Comparison of ENCODE assay signal across 1 cellular context in genomic region chr15:60397772-60398445, GRCh38.
A peak's percentile ranks its signal among the peaks of the same experiment; 100 is the strongest.
TF ChIP-seq lines count a peak whose summit lies in the region.

ANXA2 (minus strand) TSS chr15:60397986; CDS start chr15:60386075, 11,911 bp downstream.

TF ChIP-seq in K562, 482 proteins besides CTCF, POLR2A, EP300 and RAD21 (continued from another document and continues in another):
- TF ChIP-seq ZNF696 (CRISPR knock-in tag; conservative IDR thresholded peaks at IDR 0.05) (no peak), ZNF830 (CRISPR knock-in tag; IDR thresholded peaks at IDR 0.05) (no peak), NFYB (IDR thresholded peaks at IDR 0.05; ENCODE audit: extremely low read depth, insufficient read length) (no peak), JUN (IDR thresholded peaks at IDR 0.05; ENCODE audit: borderline replicate concordance, low read depth, low read length) (peak; percentile 81; the same call in 1 of the 2 replicates), JUN (CRISPR knock-in tag; IDR thresholded peaks at IDR 0.05; ENCODE audit: borderline replicate concordance) (no peak), GTF2F1 (IDR thresholded peaks at IDR 0.05; ENCODE audit: low read depth, low read length) (no peak), CAMTA2 (CRISPR knock-in tag; conservative IDR thresholded peaks at IDR 0.05) (no peak), CC2D1A (IDR thresholded peaks at IDR 0.05) (no peak), ZNF551 (CRISPR knock-in tag; IDR thresholded peaks at IDR 0.05) (no peak), U2AF1 (optimal IDR thresholded peaks at IDR 0.05; ENCODE audit: low read depth, low read length) (peak; percentile 45), FOXJ3 (CRISPR knock-in tag; IDR thresholded peaks at IDR 0.05) (no peak), ZNF655 (CRISPR knock-in tag; IDR thresholded peaks at IDR 0.05) (no peak), FOXO4 (CRISPR knock-in tag; IDR thresholded peaks at IDR 0.05) (no peak), ZBTB9 (CRISPR knock-in tag; IDR thresholded peaks at IDR 0.05) (no peak), TGIF2 (CRISPR knock-in tag; IDR thresholded peaks at IDR 0.05) (no peak), ZC3H4 (CRISPR knock-in tag; IDR thresholded peaks at IDR 0.05; ENCODE audit: borderline replicate concordance) (no peak), FOXP1 (CRISPR knock-in tag; IDR thresholded peaks at IDR 0.05) (no peak), ZBTB17 (CRISPR knock-in tag; IDR thresholded peaks at IDR 0.05) (no peak), BCL6 (CRISPR knock-in tag; IDR thresholded peaks at IDR 0.05) (no peak), ZNF584 (CRISPR knock-in tag; IDR thresholded peaks at IDR 0.05; ENCODE audit: low read depth) (no peak), ZNF583 (CRISPR knock-in tag; IDR thresholded peaks at IDR 0.05) (no peak), RFX7 (CRISPR knock-in tag; IDR thresholded peaks at IDR 0.05) (no peak), SIN3A (IDR thresholded peaks at IDR 0.05; ENCODE audit: borderline replicate concordance in 2 of 2, control insufficient read depth in 1 of 2, low read depth in 2 of 2, low read length in 2 of 2) (peak in 1 of 2 experiments; percentile 56; a peak in 1 of 4 replicates), FOXK1 (CRISPR knock-in tag; IDR thresholded peaks at IDR 0.05; ENCODE audit: borderline replicate concordance) (no peak), RBM15 (IDR thresholded peaks at IDR 0.05; ENCODE audit: insufficient read depth, low read length) (no peak), THRAP3 (IDR thresholded peaks at IDR 0.05; ENCODE audit: borderline replicate concordance) (no peak), STAT6 (CRISPR knock-in tag; IDR thresholded peaks at IDR 0.05) (no peak), NR2C1 (IDR thresholded peaks at IDR 0.05) (no peak), NR2C1 (tag; IDR thresholded peaks at IDR 0.05) (no peak), KDM1A (IDR thresholded peaks at IDR 0.05) (no peak), SP1 (CRISPR knock-in tag; IDR thresholded peaks at IDR 0.05) (no peak), NCOR1 (IDR thresholded peaks at IDR 0.05) (no peak), ZNF717 (CRISPR knock-in tag; IDR thresholded peaks at IDR 0.05) (no peak), ZNF76 (CRISPR knock-in tag; IDR thresholded peaks at IDR 0.05; ENCODE audit: borderline replicate concordance) (no peak), FIP1L1 (IDR thresholded peaks at IDR 0.05; ENCODE audit: low read depth, low read length, poor library complexity, severe bottlenecking) (peak; percentile 88)
- TF ChIP-seq, protein P1, sequence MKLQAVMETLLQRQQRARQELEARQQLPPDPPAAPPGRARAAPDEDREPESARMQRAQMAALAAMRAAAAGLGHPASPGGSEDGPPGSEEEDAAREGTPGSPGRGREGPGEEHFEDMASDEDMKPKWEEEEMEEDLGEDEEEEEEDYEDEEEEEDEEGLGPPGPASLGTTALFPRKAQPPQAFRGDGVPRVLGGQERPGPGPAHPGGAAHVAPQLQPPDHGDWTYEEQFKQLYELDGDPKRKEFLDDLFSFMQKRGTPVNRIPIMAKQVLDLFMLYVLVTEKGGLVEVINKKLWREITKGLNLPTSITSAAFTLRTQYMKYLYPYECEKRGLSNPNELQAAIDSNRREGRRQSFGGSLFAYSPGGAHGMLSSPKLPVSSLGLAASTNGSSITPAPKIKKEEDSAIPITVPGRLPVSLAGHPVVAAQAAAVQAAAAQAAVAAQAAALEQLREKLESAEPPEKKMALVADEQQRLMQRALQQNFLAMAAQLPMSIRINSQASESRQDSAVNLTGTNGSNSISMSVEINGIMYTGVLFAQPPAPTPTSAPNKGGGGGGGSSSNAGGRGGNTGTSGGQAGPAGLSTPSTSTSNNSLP (IDR thresholded peaks at IDR 0.05; ENCODE audit: borderline replicate concordance, low read depth, low read length) = no peak
- TF ChIP-seq, protein P2, sequence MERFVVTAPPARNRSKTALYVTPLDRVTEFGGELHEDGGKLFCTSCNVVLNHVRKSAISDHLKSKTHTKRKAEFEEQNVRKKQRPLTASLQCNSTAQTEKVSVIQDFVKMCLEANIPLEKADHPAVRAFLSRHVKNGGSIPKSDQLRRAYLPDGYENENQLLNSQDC (CRISPR knock-in tag; IDR thresholded peaks at IDR 0.05) = no peak
- TF ChIP-seq, protein P3, sequence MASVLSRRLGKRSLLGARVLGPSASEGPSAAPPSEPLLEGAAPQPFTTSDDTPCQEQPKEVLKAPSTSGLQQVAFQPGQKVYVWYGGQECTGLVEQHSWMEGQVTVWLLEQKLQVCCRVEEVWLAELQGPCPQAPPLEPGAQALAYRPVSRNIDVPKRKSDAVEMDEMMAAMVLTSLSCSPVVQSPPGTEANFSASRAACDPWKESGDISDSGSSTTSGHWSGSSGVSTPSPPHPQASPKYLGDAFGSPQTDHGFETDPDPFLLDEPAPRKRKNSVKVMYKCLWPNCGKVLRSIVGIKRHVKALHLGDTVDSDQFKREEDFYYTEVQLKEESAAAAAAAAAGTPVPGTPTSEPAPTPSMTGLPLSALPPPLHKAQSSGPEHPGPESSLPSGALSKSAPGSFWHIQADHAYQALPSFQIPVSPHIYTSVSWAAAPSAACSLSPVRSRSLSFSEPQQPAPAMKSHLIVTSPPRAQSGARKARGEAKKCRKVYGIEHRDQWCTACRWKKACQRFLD (CRISPR knock-in tag; IDR thresholded peaks at IDR 0.05) = 0 out of 2 replicates have a peak, but pooled peaks have one; percentile 19
- TF ChIP-seq, protein P4, sequence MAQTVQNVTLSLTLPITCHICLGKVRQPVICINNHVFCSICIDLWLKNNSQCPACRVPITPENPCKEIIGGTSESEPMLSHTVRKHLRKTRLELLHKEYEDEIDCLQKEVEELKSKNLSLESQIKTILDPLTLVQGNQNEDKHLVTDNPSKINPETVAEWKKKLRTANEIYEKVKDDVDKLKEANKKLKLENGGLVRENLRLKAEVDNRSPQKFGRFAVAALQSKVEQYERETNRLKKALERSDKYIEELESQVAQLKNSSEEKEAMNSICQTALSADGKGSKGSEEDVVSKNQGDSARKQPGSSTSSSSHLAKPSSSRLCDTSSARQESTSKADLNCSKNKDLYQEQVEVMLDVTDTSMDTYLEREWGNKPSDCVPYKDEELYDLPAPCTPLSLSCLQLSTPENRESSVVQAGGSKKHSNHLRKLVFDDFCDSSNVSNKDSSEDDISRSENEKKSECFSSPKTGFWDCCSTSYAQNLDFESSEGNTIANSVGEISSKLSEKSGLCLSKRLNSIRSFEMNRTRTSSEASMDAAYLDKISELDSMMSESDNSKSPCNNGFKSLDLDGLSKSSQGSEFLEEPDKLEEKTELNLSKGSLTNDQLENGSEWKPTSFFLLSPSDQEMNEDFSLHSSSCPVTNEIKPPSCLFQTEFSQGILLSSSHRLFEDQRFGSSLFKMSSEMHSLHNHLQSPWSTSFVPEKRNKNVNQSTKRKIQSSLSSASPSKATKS (CRISPR knock-in tag; IDR thresholded peaks at IDR 0.05) = no peak
- TF ChIP-seq, protein P5, sequence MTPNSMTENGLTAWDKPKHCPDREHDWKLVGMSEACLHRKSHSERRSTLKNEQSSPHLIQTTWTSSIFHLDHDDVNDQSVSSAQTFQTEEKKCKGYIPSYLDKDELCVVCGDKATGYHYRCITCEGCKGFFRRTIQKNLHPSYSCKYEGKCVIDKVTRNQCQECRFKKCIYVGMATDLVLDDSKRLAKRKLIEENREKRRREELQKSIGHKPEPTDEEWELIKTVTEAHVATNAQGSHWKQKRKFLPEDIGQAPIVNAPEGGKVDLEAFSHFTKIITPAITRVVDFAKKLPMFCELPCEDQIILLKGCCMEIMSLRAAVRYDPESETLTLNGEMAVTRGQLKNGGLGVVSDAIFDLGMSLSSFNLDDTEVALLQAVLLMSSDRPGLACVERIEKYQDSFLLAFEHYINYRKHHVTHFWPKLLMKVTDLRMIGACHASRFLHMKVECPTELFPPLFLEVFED (CRISPR knock-in tag; conservative IDR thresholded peaks at IDR 0.05) = no peak
- TF ChIP-seq, protein P6, sequence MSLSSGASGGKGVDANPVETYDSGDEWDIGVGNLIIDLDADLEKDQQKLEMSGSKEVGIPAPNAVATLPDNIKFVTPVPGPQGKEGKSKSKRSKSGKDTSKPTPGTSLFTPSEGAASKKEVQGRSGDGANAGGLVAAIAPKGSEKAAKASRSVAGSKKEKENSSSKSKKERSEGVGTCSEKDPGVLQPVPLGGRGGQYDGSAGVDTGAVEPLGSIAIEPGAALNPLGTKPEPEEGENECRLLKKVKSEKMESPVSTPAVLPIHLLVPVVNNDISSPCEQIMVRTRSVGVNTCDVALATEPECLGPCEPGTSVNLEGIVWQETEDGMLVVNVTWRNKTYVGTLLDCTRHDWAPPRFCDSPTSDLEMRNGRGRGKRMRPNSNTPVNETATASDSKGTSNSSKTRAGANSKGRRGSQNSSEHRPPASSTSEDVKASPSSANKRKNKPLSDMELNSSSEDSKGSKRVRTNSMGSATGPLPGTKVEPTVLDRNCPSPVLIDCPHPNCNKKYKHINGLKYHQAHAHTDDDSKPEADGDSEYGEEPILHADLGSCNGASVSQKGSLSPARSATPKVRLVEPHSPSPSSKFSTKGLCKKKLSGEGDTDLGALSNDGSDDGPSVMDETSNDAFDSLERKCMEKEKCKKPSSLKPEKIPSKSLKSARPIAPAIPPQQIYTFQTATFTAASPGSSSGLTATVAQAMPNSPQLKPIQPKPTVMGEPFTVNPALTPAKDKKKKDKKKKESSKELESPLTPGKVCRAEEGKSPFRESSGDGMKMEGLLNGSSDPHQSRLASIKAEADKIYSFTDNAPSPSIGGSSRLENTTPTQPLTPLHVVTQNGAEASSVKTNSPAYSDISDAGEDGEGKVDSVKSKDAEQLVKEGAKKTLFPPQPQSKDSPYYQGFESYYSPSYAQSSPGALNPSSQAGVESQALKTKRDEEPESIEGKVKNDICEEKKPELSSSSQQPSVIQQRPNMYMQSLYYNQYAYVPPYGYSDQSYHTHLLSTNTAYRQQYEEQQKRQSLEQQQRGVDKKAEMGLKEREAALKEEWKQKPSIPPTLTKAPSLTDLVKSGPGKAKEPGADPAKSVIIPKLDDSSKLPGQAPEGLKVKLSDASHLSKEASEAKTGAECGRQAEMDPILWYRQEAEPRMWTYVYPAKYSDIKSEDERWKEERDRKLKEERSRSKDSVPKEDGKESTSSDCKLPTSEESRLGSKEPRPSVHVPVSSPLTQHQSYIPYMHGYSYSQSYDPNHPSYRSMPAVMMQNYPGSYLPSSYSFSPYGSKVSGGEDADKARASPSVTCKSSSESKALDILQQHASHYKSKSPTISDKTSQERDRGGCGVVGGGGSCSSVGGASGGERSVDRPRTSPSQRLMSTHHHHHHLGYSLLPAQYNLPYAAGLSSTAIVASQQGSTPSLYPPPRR (CRISPR knock-in tag; IDR thresholded peaks at IDR 0.05; ENCODE audit: borderline replicate concordance) = no peak
- TF ChIP-seq, protein P7, sequence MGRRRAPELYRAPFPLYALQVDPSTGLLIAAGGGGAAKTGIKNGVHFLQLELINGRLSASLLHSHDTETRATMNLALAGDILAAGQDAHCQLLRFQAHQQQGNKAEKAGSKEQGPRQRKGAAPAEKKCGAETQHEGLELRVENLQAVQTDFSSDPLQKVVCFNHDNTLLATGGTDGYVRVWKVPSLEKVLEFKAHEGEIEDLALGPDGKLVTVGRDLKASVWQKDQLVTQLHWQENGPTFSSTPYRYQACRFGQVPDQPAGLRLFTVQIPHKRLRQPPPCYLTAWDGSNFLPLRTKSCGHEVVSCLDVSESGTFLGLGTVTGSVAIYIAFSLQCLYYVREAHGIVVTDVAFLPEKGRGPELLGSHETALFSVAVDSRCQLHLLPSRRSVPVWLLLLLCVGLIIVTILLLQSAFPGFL (CRISPR knock-in tag; IDR thresholded peaks at IDR 0.05) = no peak
